In the genomic region with DNA sequence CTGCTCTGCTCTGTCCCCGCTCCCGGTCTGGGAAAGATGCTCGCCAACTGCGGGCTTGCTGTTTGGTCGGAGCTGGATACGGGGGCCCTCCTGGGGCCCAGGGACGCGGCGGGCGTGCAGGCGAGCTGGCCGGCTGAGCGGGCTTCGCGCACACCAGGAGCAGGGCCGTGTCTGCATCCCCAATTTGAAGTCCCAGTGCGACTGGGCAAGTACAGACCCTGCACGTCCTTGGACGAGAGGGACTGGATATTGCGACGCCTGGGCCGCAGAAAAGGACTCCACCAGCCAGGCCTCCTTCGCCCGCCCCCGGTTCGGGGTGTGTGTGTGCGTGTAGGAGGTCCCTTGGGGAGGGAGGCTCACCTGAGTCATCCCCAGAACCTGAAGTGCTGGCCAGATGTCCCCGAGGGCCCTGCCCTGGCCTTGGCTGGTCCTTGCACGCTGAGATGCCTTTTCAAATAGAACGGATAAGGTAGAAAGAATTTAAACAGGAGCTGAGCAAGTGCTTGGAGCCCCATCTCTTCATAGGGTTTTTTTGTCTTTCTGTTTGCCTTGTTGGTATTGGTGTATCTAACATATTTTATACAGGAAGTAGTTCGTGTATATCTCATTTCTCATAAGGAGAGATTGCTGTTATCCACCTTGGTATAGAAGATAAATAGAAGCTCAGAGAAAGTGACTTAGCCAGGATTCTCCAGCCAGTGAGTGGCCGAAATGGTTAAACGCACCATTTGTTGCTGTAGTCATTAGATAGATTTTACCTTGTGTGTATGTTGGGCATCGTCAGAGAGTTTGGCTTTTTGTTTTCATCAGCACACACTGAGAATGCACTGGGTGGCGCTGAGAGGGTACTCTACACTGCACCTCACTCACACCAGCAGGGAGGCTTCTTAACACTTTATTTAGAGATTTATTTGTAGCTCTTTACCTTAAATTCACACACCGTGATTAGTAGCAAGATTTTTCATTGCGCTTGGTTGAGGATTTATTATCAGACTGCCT, we compare ENCODE assay signal across 8 cellular contexts. TPM values are rescaled to one million over a fixed set of nuclear protein-coding genes. Genes with fewer than 3 reads are reported as not detected.
A peak's percentile ranks its signal among the peaks of the same experiment; 100 is the strongest.
DNase-seq lines count a peak whose midpoint lies in the region; ATAC-seq, FAIRE-seq and TF ChIP-seq lines count a peak whose summit lies in the region.

No MANE protein-coding gene starts in this region.

- H3K27me3 ChIP-seq in SK-N-SH (ENCODE audit: insufficient read depth) (no peaks in the 10 kb centered on the region), breast epithelium (no peaks in the 10 kb centered on the region), HepG2 (ENCODE audit: control insufficient read depth in 1 of 2, insufficient read depth in 2 of 2, low read length in 2 of 2) (peaks cover 1 to 9% of the 10 kb centered on the region in 2 experiments; a peak in 3 of 5 replicates)

- CTCF ChIA-PET in SK-N-SH (lab: Yijun Ruan, JAX), result interaction anchor here (0.8 to 1.6 kb wide), 7 partner anchors 8 to 209 kb away, joined by 3 to 5 read pairs (median 3); no protein-coding TSS in a partner anchor
- CTCF ChIA-PET in HepG2 (lab: Yijun Ruan, JAX; ENCODE audit: low intra/inter-chr PET ratio, low total read pairs), result no interaction called here

- H3K9me3 Mint-ChIP-seq in CD14-positive monocyte, result peaks cover 7 to 18% (median 13%) of the 10 kb centered on the region in 7 donors

- ATAC-seq in GM18873 (IDR thresholded peaks at IDR 0.05; ENCODE audit: low FRiP score, unreplicated experiment) (peak; percentile 44), HG03097 (IDR thresholded peaks at IDR 0.05; ENCODE audit: low FRiP score, unreplicated experiment) (peak; percentile 28), HepG2 (peak; percentile 50)

- H2AFZ ChIP-seq in SK-N-SH (ENCODE audit: low read depth) (peak overlapping the region; percentile 75; the same call in 1 of the 2 replicates), HepG2 (ENCODE audit: low read length) (no peak overlapping the region)

- DNase-seq in CD14-positive monocyte (ENCODE audit: low spot score) (no peak), SK-N-SH (peak; percentile 56), breast epithelium (ENCODE audit: low spot score in 2 of 2) (peak; percentile 57 to 78), HepG2 (ENCODE audit: low spot score) (peak; percentile 26), T-helper 9 cell (no peak)
- peak; percentile 62 for DNase-seq in stimulated activated CD8-positive, alpha-beta memory T cell treated with anti-CD3 and anti-CD28 coated beads, Interleukin-4, amount 100 ng/mL, for 48 hours

- H3K9ac ChIP-seq in SK-N-SH (peak overlapping the region; percentile 90), HepG2 (ENCODE audit: insufficient read depth, low read depth, low read length) (peak overlapping the region; percentile 93)

- H3K4me1 Mint-ChIP-seq in CD14-positive monocyte, result peaks cover 22% of the 10 kb centered on the region

- TSS peak; percentile 47 for BruUV-seq in HepG2 (replicated peaks; lab: Mats Ljungman, UMichigan)

- H3K9me2 ChIP-seq in SK-N-SH, result no peaks in the 10 kb centered on the region

- peak overlapping the region; percentile 90 to 95 for H3K4me3 Mint-ChIP-seq in CD14-positive monocyte

- H3K27me3 Mint-ChIP-seq in CD14-positive monocyte (ENCODE audit: low read depth in 3 of 3), result peaks cover 3 to 11% (median 5%) of the 10 kb centered on the region in 3 donors

- TF ChIP-seq RAD21 in SK-N-SH (IDR thresholded peaks at IDR 0.05; ENCODE audit: low read length), result peak; percentile 56
- no peak for TF ChIP-seq RAD21 in HepG2 (CRISPR knock-in tag; IDR thresholded peaks at IDR 0.05)

- H4K20me1 ChIP-seq in SK-N-SH (ENCODE audit: insufficient read depth) (peaks cover 49% of the 10 kb centered on the region), HepG2 (ENCODE audit: insufficient read depth, low read length) (peaks cover 28% of the 10 kb centered on the region)

- H3F3A ChIP-seq in SK-N-SH (replicated peaks; ENCODE audit: insufficient read depth), result no peaks in the 10 kb centered on the region

- no peak for FAIRE-seq in HepG2 (lab: Jason Lieb, UNC)

- H3K4me3 ChIP-seq in SK-N-SH (ENCODE audit: low read depth in 2 of 2, low read length in 1 of 2), result peak overlapping the region; percentile 87 to 96
- peak overlapping the region; percentile 89 to 98 (median 91) for H3K4me3 ChIP-seq in breast epithelium
- peak overlapping the region; percentile 96 to 97 (median 97) for H3K4me3 ChIP-seq in HepG2 (replicated peaks in 1 of 3; ENCODE audit: insufficient read depth in 1 of 3, low read depth in 2 of 3, low read length in 3 of 3)

- 15% methylated on average over 19 of the region's 37 CpGs for WGBS in SK-N-SH (ENCODE audit: low lambda C conversion rate)
- 2% methylated on average over 12 of the region's 37 CpGs for WGBS in HepG2 (ENCODE audit: low lambda C conversion rate)

- intact Hi-C loops in CD14-positive monocyte (cut with micrococcal nuclease) (no loop called here), breast epithelium (cut with DNase I; ENCODE audit: low total_unique reads) (no loop called here), HepG2 (cut with micrococcal nuclease; ENCODE audit: unreplicated experiment) (loop anchor here (2.0 to 5.0 kb wide), 3 partner anchors 54 to 159 kb away; no protein-coding TSS in a partner anchor)

- H3K4me2 ChIP-seq in SK-N-SH (peak overlapping the region; percentile 94), HepG2 (ENCODE audit: low read depth, low read length) (peak overlapping the region; percentile 94)

- H3K4me1 ChIP-seq in SK-N-SH (ENCODE audit: control insufficient read depth in 1 of 2, insufficient read depth in 2 of 2, low read depth in 1 of 2, low read length in 1 of 2), result peaks cover 4 to 22% of the 10 kb centered on the region in 2 experiments; a peak in 2 of 4 replicates
- H3K4me1 ChIP-seq in breast epithelium, result peaks cover 0 to 18% of the 10 kb centered on the region in 2 donors
- peaks cover 60% of the 10 kb centered on the region for H3K4me1 ChIP-seq in HepG2 (ENCODE audit: insufficient read depth, low read length)

- H3K27ac ChIP-seq in SK-N-SH (ENCODE audit: low read depth in 2 of 2, low read length in 1 of 2), result peak overlapping the region; percentile 82
- H3K27ac ChIP-seq in breast epithelium, result peak overlapping the region; percentile 92 to 97
- peak overlapping the region; percentile 83 for H3K27ac ChIP-seq in HepG2 (ENCODE audit: extremely low read length, insufficient read depth, low read length)

- TF ChIP-seq POLR2A in breast epithelium (IDR thresholded peaks at IDR 0.05) (no peak), HepG2 (IDR thresholded peaks at IDR 0.05; ENCODE audit: insufficient read depth in 1 of 2, low read depth in 2 of 2, low read length in 2 of 2) (no peak)

- H3K36me3 ChIP-seq in SK-N-SH (replicated peaks in 1 of 2; ENCODE audit: control insufficient read depth in 1 of 2, insufficient read depth in 2 of 2, low read length in 1 of 2) (no peaks in the 10 kb centered on the region), breast epithelium (no peaks in the 10 kb centered on the region), HepG2 (replicated peaks in 1 of 2; ENCODE audit: control insufficient read depth in 1 of 2, insufficient read depth in 2 of 2, low read length in 2 of 2) (no peaks in the 10 kb centered on the region)

- H3K27ac Mint-ChIP-seq in CD14-positive monocyte, result peak overlapping the region in 4 of 7 donors; percentile 35 to 70 (median 39)

- no peaks in the 10 kb centered on the region for H3K9me3 ChIP-seq in SK-N-SH
- no peaks in the 10 kb centered on the region for H3K9me3 ChIP-seq in breast epithelium
- no peaks in the 10 kb centered on the region for H3K9me3 ChIP-seq in HepG2 (ENCODE audit: low read length)

- TF ChIP-seq CTCF in CD14-positive monocyte (IDR thresholded peaks at IDR 0.05) (no peak), SK-N-SH (IDR thresholded peaks at IDR 0.05) (peak; percentile 39), breast epithelium (IDR thresholded peaks at IDR 0.05) (no peak), HepG2 (CRISPR knock-in tag; IDR thresholded peaks at IDR 0.05) (peak; percentile 52)

- TF ChIP-seq EP300 in SK-N-SH (IDR thresholded peaks at IDR 0.05; ENCODE audit: borderline replicate concordance in 1 of 2, low read depth in 1 of 2, low read length in 1 of 2), result no peak
- TF ChIP-seq EP300 in HepG2 (IDR thresholded peaks at IDR 0.05; ENCODE audit: low read depth in 2 of 2, low read length in 2 of 2), result no peak
- no peak for TF ChIP-seq EP300 in HepG2 (CRISPR knock-in tag; IDR thresholded peaks at IDR 0.05; ENCODE audit: borderline replicate concordance)

- H3K79me2 ChIP-seq in SK-N-SH (ENCODE audit: insufficient read depth) (peaks cover 60% of the 10 kb centered on the region), HepG2 (ENCODE audit: insufficient read depth, low read length) (peaks cover 54% of the 10 kb centered on the region)

- POLR2A ChIA-PET in SK-N-SH (lab: Yijun Ruan, JAX), result interaction anchor here (1.2 to 2.0 kb wide), 2 partner anchors 12 to 96 kb away, joined by 3 to 7 read pairs; no protein-coding TSS in a partner anchor
- POLR2A ChIA-PET in HepG2 (lab: Yijun Ruan, JAX), result interaction anchor here (1.5 to 1.9 kb wide), 3 partner anchors 40 to 298 kb away, joined by 5 to 10 read pairs (median 8); partner anchors contain the start of genes ANKRD10 and RAB20

- peaks cover 6 to 10% of the 10 kb centered on the region in 2 donors for H3K36me3 Mint-ChIP-seq in CD14-positive monocyte

- in situ Hi-C loops in HepG2 (cut with HindIII; ENCODE audit: extremely low pct_ligation_motif_present, low pct_unique_long_range_greater_than_20kb), result no loop called here

RNA-seq across cellular contexts. Expression of gene NAXD, which starts 1.1 kb away (rescaled TPM):
- polyA plus RNA-seq in CD14-positive monocyte (1 to 10 TPM; 7.4 to 8.5 TPM), SK-N-SH (2012; rRNA removed) (32.4 and 39.8 TPM in 2 replicates), HepG2 (2011; rRNA removed) (23.2 and 27.0 TPM in 2 replicates)
- 19.9 and 25.5 TPM in 2 replicates for polyA plus RNA-seq in SK-N-SH (2012; cell fraction: cytosol; rRNA removed)
- polyA plus RNA-seq in SK-N-SH (2012; cell fraction: nucleus; rRNA removed), result 97.8 and 104 TPM in 2 replicates
- total RNA-seq in breast epithelium (10 to 100 TPM; 23.4 to 34.8 (median 32.1) TPM), HepG2 (2016; rRNA removed; fragmentation: Illumina TruSeq; extraction: Trizol) (18.5 and 19.0 TPM in 2 replicates)
- 5.5 and 6.3 TPM in 2 replicates for total RNA-seq in HepG2 (2016; cell fraction: cytosol; rRNA removed; fragmentation: Illumina TruSeq; extraction: Trizol; ENCODE audit: low read depth)
- total RNA-seq in HepG2 (2016; cell fraction: insoluble cytoplasmic fraction; rRNA removed; fragmentation: Illumina TruSeq; extraction: Trizol), result 18.9 and 19.7 TPM in 2 replicates
- 12.5 and 13.8 TPM in 2 replicates for total RNA-seq in HepG2 (2016; cell fraction: membrane; rRNA removed; fragmentation: Illumina TruSeq; extraction: Trizol)
- 20.9 and 21.0 TPM in 2 replicates for total RNA-seq in HepG2 (2016; cell fraction: nucleus; rRNA removed; fragmentation: Illumina TruSeq; extraction: Trizol)
- polyA plus RNA-seq in HepG2 (2011; cell fraction: cytosol; rRNA removed), result 24.7 and 25.6 TPM in 2 replicates
- 81.1 and 85.3 TPM in 2 replicates for polyA plus RNA-seq in HepG2 (2011; cell fraction: nucleus; rRNA removed)
- 18.2 and 22.0 TPM in 2 replicates for polyA plus RNA-seq in HepG2 (2012)
- polyA plus RNA-seq in HepG2 (2016; cell fraction: cytosol; fragmentation: Illumina TruSeq; extraction: Trizol; ENCODE audit: low read depth), result 5.1 and 5.8 TPM in 2 replicates
- 18.8 and 20.5 TPM in 2 replicates for polyA plus RNA-seq in HepG2 (2016; cell fraction: insoluble cytoplasmic fraction; fragmentation: Illumina TruSeq; extraction: Trizol; ENCODE audit: low read depth)
- 10.7 and 10.9 TPM in 2 replicates for polyA plus RNA-seq in HepG2 (2016; cell fraction: membrane; fragmentation: Illumina TruSeq; extraction: Trizol; ENCODE audit: low read depth)
- polyA plus RNA-seq in HepG2 (2016; cell fraction: nucleus; fragmentation: Illumina TruSeq; extraction: Trizol; ENCODE audit: insufficient read depth, low read depth), result 43.2 and 44.7 TPM in 2 replicates
- polyA minus RNA-seq in HepG2 (2011; rRNA and poly(A)+ RNA removed; ENCODE audit: low replicate concordance), result 19.3 and 20.3 TPM in 2 replicates
- 4.0 and 5.5 TPM in 2 replicates for polyA minus RNA-seq in HepG2 (2011; cell fraction: cytosol; rRNA and poly(A)+ RNA removed)
- 19.4 and 22.9 TPM in 2 replicates for polyA minus RNA-seq in HepG2 (2011; cell fraction: nucleus; rRNA and poly(A)+ RNA removed)

RNA-seq across cellular contexts. Expression of gene RAB20, which starts 54.9 kb away (rescaled TPM):
- 10 to 100 TPM; 37.8 to 43.1 TPM for polyA plus RNA-seq in CD14-positive monocyte
- polyA plus RNA-seq in SK-N-SH (2012; rRNA removed), result 4.9 and 5.2 TPM in 2 replicates
- polyA plus RNA-seq in SK-N-SH (2012; cell fraction: cytosol; rRNA removed), result 4.8 and 5.3 TPM in 2 replicates
- 2.7 and 3.6 TPM in 2 replicates for polyA plus RNA-seq in SK-N-SH (2012; cell fraction: nucleus; rRNA removed)
- 10 to 100 TPM; 25.8 to 33.4 (median 30.0) TPM for total RNA-seq in breast epithelium
- 15.2 and 15.6 TPM in 2 replicates for total RNA-seq in HepG2 (2016; rRNA removed; fragmentation: Illumina TruSeq; extraction: Trizol)
- 5.8 and 6.2 TPM in 2 replicates for total RNA-seq in HepG2 (2016; cell fraction: cytosol; rRNA removed; fragmentation: Illumina TruSeq; extraction: Trizol; ENCODE audit: low read depth)
- 13.5 and 15.3 TPM in 2 replicates for total RNA-seq in HepG2 (2016; cell fraction: insoluble cytoplasmic fraction; rRNA removed; fragmentation: Illumina TruSeq; extraction: Trizol)
- 12.0 and 13.1 TPM in 2 replicates for total RNA-seq in HepG2 (2016; cell fraction: membrane; rRNA removed; fragmentation: Illumina TruSeq; extraction: Trizol)
- 6.5 and 7.9 TPM in 2 replicates for total RNA-seq in HepG2 (2016; cell fraction: nucleus; rRNA removed; fragmentation: Illumina TruSeq; extraction: Trizol)
- polyA plus RNA-seq in HepG2 (2011; rRNA removed), result 27.3 and 30.5 TPM in 2 replicates
- 28.4 and 39.0 TPM in 2 replicates for polyA plus RNA-seq in HepG2 (2011; cell fraction: cytosol; rRNA removed)
- 12.0 and 13.8 TPM in 2 replicates for polyA plus RNA-seq in HepG2 (2011; cell fraction: nucleus; rRNA removed)
- 14.6 and 20.9 TPM in 2 replicates for polyA plus RNA-seq in HepG2 (2012)
- polyA plus RNA-seq in HepG2 (2016; cell fraction: cytosol; fragmentation: Illumina TruSeq; extraction: Trizol; ENCODE audit: low read depth), result 4.5 and 5.9 TPM in 2 replicates
- 13.3 and 15.2 TPM in 2 replicates for polyA plus RNA-seq in HepG2 (2016; cell fraction: insoluble cytoplasmic fraction; fragmentation: Illumina TruSeq; extraction: Trizol; ENCODE audit: low read depth)
- 7.5 and 8.5 TPM in 2 replicates for polyA plus RNA-seq in HepG2 (2016; cell fraction: membrane; fragmentation: Illumina TruSeq; extraction: Trizol; ENCODE audit: low read depth)
- 9.6 and 9.8 TPM in 2 replicates for polyA plus RNA-seq in HepG2 (2016; cell fraction: nucleus; fragmentation: Illumina TruSeq; extraction: Trizol; ENCODE audit: insufficient read depth, low read depth)
- polyA minus RNA-seq in HepG2 (2011; rRNA and poly(A)+ RNA removed; ENCODE audit: low replicate concordance), result 7.5 and 23.0 TPM in 2 replicates
- 12.6 and 15.1 TPM in 2 replicates for polyA minus RNA-seq in HepG2 (2011; cell fraction: cytosol; rRNA and poly(A)+ RNA removed)
- polyA minus RNA-seq in HepG2 (2011; cell fraction: nucleus; rRNA and poly(A)+ RNA removed), result 8.2 TPM in 2 replicates

Comparison
In these comparisons a context has a peak if more than half of its experiments do, and no peak if none do; other contexts are left out.
1. DNase-seq: peak in SK-N-SH (single experiment), breast epithelium (2 of 2), HepG2 (single experiment) and stimulated activated CD8-positive, alpha-beta memory T cell treated with anti-CD3 and anti-CD28 coated beads, Interleukin-4, amount 100 ng/mL, for 48 hours (single experiment); none in CD14-positive monocyte (single experiment) and T-helper 9 cell (single experiment).
2. CTCF ChIP-seq: peak in SK-N-SH (single experiment) and HepG2 (single experiment); none in CD14-positive monocyte (single experiment) and breast epithelium (0 of 3).
3. Peak in every context shown above with its lines, with median percentiles within 50 percentile points of each other: ATAC-seq, H3K27ac ChIP-seq and H3K4me3 ChIP-seq.